Comparison of ENCODE assay signal across 31 cellular contexts in the genomic region with DNA sequence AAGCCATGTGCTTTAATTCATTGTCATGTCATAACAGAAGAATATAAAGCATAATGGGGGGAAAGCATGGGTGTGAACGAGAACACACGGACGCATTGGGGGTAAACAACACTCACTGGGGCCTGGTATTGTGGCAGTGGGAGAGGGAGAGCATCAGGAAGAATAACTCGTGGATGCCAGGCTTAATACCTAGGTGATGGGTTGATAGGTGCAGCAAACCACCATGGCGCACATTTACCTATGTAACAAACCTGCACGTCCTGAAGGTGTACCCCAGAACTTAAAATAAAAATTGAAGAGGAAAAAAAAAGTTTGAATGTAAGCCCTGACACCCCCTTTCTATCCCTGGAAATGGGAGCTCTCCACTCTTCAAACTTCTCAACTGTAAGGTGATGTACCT.
DNase-seq lines count a peak whose midpoint lies in the region; ATAC-seq and TF ChIP-seq lines count a peak whose summit lies in the region.
"Had no signal": no experiment of that assay in that cellular context is flagged by ENCODE, and none has a peak within 500 bp of the region (broad histone marks: within the 10 kb centered on the region; RNA-seq: fewer than 3 reads in every experiment).

No MANE protein-coding gene starts in this region.

- H3K27ac ChIP-seq in HEK293 (ENCODE audit: extremely low read depth, low read depth, low read length), result no peak overlapping the region
- H3K27ac ChIP-seq: 22Rv1; A549; BLaER1; BLaER1 treated with 17β-estradiol and CSF1 and Interleukin-3, amounts not matched to agents 10 nM and 100 nM; C4-2B had no signal

- no peaks in the 10 kb centered on the region for H3K36me3 ChIP-seq in HEK293 (ENCODE audit: control insufficient read depth in 2 of 2, insufficient read depth in 1 of 2, low read length in 2 of 2)
- H3K36me3 ChIP-seq: BE2C; BLaER1; BLaER1 treated with 17β-estradiol and CSF1 and Interleukin-3, amounts not matched to agents 10 nM and 100 nM had no signal

- TF ChIP-seq CTCF in HEK293 (tag by site-specific recombination; IDR thresholded peaks at IDR 0.05), result no peak

- H3K4me1 ChIP-seq in HEK293 (ENCODE audit: control insufficient read depth, insufficient read depth, low read length), result no peaks in the 10 kb centered on the region; the same call in 1 of the 2 replicates
- H3K4me1 ChIP-seq: A549, BE2C, BLaER1, Caco-2 had no signal

- CTCF ChIA-PET in HEK293 (lab: Yijun Ruan, JAX), result no interaction called here

- DNase-seq in NCI-H82 (lab: John Stamatoyannopoulos, UW) (peak; percentile 30), NCI-H82 treated with DMSO at 0.1 percent for 48 hours (lab: John Stamatoyannopoulos, UW; ENCODE audit: unreplicated experiment) (no peak)
- no peak for DNase-seq in stimulated activated effector memory CD8-positive, alpha-beta T cell treated with anti-CD3 and anti-CD28 coated beads, Interleukin-12 subunit alpha, Interleukin-12 subunit beta, amount 100 ng/mL, for 72 hours (ENCODE audit: low spot score in 2 of 2)
- DNase-seq: 8988T; ACHN; AML-193; BE2C; C1 segment of cervical spinal cord; Caco-2; Calu3; CD4-positive, alpha-beta memory T cell; CD4-positive, alpha-beta T cell; CD4-positive, CD25-positive, alpha-beta regulatory T cell; CD8-positive, alpha-beta memory T cell; CD8-positive, alpha-beta T cell; COR-L47; DMS 273 treated with DMSO at 0.1 percent for 48 hours; DMS153; DMS53; DMS79; DMS79 treated with DMSO at 0.1 percent for 48 hours; DND-41; EL had no signal

- H3K4me3 ChIP-seq in HEK293 (ENCODE audit: low read depth, low read length), result no peak overlapping the region
- H3K4me3 ChIP-seq: A549; BLaER1; BLaER1 treated with 17β-estradiol and CSF1 and Interleukin-3, amounts not matched to agents 10 nM and 100 nM had no signal

- no peak overlapping the region for H3K4me3 Mint-ChIP-seq in stimulated activated effector memory CD8-positive, alpha-beta T cell treated with anti-CD3 and anti-CD28 coated beads, Interleukin-12 subunit alpha, Interleukin-12 subunit beta, amount 100 ng/mL, for 72 hours
- H3K4me3 Mint-ChIP-seq: B cell; CD14-positive monocyte; CD4-positive, alpha-beta memory T cell; CD4-positive, alpha-beta T cell; CD4-positive, CD25-positive, alpha-beta regulatory T cell; CD8-positive, alpha-beta memory T cell; CD8-positive, alpha-beta T cell had no signal

- H3K9me3 ChIP-seq in HEK293 (ENCODE audit: control insufficient read depth, insufficient read depth, low read depth, low read length), result no peaks in the 10 kb centered on the region
- H3K9me3 ChIP-seq: A549; BE2C; BLaER1; BLaER1 treated with 17β-estradiol and CSF1 and Interleukin-3, amounts not matched to agents 10 nM and 100 nM; Caco-2 had no signal

- ATAC-seq in stimulated activated effector memory CD8-positive, alpha-beta T cell treated with anti-CD3 and anti-CD28 coated beads, Interleukin-12 subunit alpha, Interleukin-12 subunit beta, amount 100 ng/mL, for 72 hours, result no peak
- ATAC-seq: A549; CD8-positive, alpha-beta T cell had no signal

- POLR2A ChIA-PET in HEK293 (lab: Yijun Ruan, JAX), result no interaction called here

- H3K9me3 Mint-ChIP-seq in stimulated activated effector memory CD8-positive, alpha-beta T cell treated with anti-CD3 and anti-CD28 coated beads, Interleukin-12 subunit alpha, Interleukin-12 subunit beta, amount 100 ng/mL, for 72 hours, result no peaks in the 10 kb centered on the region
- H3K9me3 Mint-ChIP-seq: CD4-positive, alpha-beta T cell; CD8-positive, alpha-beta memory T cell; CD8-positive, alpha-beta T cell had no signal

- no peaks in the 10 kb centered on the region for H3K36me3 Mint-ChIP-seq in stimulated activated effector memory CD8-positive, alpha-beta T cell treated with anti-CD3 and anti-CD28 coated beads, Interleukin-12 subunit alpha, Interleukin-12 subunit beta, amount 100 ng/mL, for 72 hours
- H3K36me3 Mint-ChIP-seq: CD14-positive monocyte; CD4-positive, alpha-beta memory T cell; CD4-positive, CD25-positive, alpha-beta regulatory T cell; CD8-positive, alpha-beta memory T cell; CD8-positive, alpha-beta T cell had no signal

- no peak overlapping the region for H3K27ac Mint-ChIP-seq in stimulated activated effector memory CD8-positive, alpha-beta T cell treated with anti-CD3 and anti-CD28 coated beads, Interleukin-12 subunit alpha, Interleukin-12 subunit beta, amount 100 ng/mL, for 72 hours
- H3K27ac Mint-ChIP-seq: B cell; CD14-positive monocyte; CD4-positive, alpha-beta T cell; CD4-positive, CD25-positive, alpha-beta regulatory T cell; CD8-positive, alpha-beta memory T cell; CD8-positive, alpha-beta T cell had no signal

- H3K4me1 Mint-ChIP-seq in stimulated activated effector memory CD8-positive, alpha-beta T cell treated with anti-CD3 and anti-CD28 coated beads, Interleukin-12 subunit alpha, Interleukin-12 subunit beta, amount 100 ng/mL, for 72 hours, result no peaks in the 10 kb centered on the region
- H3K4me1 Mint-ChIP-seq: B cell; CD14-positive monocyte; CD4-positive, alpha-beta memory T cell; CD4-positive, CD25-positive, alpha-beta regulatory T cell; CD8-positive, alpha-beta memory T cell had no signal

TF ChIP-seq in HEK293, 187 proteins besides CTCF, POLR2A, EP300 and RAD21:
- no peak for TF ChIP-seq ZNF843 (tag by site-specific recombination; IDR thresholded peaks at IDR 0.05)
- TF ChIP-seq, protein P1, sequence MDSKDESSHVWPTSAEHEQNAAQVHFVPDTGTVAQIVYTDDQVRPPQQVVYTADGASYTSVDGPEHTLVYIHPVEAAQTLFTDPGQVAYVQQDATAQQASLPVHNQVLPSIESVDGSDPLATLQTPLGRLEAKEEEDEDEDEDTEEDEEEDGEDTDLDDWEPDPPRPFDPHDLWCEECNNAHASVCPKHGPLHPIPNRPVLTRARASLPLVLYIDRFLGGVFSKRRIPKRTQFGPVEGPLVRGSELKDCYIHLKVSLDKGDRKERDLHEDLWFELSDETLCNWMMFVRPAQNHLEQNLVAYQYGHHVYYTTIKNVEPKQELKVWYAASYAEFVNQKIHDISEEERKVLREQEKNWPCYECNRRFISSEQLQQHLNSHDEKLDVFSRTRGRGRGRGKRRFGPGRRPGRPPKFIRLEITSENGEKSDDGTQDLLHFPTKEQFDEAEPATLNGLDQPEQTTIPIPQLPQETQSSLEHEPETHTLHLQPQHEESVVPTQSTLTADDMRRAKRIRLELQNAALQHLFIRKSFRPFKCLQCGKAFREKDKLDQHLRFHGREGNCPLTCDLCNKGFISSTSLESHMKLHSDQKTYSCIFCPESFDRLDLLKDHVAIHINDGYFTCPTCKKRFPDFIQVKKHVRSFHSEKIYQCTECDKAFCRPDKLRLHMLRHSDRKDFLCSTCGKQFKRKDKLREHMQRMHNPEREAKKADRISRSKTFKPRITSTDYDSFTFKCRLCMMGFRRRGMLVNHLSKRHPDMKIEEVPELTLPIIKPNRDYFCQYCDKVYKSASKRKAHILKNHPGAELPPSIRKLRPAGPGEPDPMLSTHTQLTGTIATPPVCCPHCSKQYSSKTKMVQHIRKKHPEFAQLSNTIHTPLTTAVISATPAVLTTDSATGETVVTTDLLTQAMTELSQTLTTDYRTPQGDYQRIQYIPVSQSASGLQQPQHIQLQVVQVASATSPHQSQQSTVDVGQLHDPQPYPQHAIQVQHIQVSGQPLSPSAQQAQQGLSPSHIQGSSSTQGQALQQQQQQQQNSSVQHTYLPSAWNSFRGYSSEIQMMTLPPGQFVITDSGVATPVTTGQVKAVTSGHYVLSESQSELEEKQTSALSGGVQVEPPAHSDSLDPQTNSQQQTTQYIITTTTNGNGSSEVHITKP (tag by site-specific recombination; IDR thresholded peaks at IDR 0.05), result peak; percentile 98
